Comparison of ENCODE assay signal across 18 cellular contexts in the genomic region with DNA sequence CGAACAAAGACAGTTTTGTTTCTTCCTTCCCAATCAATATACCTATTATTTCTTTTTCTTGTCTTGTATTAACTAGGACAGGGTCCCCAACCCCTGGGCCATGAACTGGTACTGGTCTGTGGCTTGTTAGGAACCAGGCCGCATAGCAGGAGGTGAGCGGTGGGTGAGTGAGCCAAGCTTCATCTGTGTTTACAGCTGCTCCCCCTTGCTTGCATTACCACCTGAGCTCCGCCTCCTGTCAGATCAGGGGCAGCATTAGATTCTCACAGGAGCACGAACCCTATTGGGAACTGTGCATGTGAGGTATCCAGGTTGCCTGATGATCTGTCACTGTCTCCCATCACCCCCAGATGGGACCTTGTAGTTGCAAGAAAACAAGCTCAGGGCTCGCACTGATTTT.
A peak's percentile ranks its signal among the peaks of the same experiment; 100 is the strongest.
DNase-seq lines count a peak whose midpoint lies in the region; ATAC-seq and TF ChIP-seq lines count a peak whose summit lies in the region.
"Had no signal": no experiment of that assay in that cellular context is flagged by ENCODE, and none has a peak within 500 bp of the region (broad histone marks: within the 10 kb centered on the region; RNA-seq: fewer than 3 reads in every experiment).

No MANE protein-coding gene starts in this region.

- H3K36me3 ChIP-seq in Loucy (ENCODE audit: insufficient read depth, low read length) = no peaks in the 10 kb centered on the region
- H3K36me3 ChIP-seq in mucosa of descending colon (ENCODE audit: low read depth) = no peaks in the 10 kb centered on the region
- H3K36me3 ChIP-seq: ascending aorta, BLaER1, gastroesophageal sphincter, sigmoid colon, thoracic aorta had no signal

- H3K9me3 ChIP-seq in Loucy (ENCODE audit: insufficient read depth, low read depth, low read length) = no peaks in the 10 kb centered on the region
- H3K9me3 ChIP-seq in mucosa of descending colon = no peaks in the 10 kb centered on the region
- H3K9me3 ChIP-seq: ascending aorta, BLaER1, gastroesophageal sphincter, sigmoid colon, thoracic aorta had no signal

- intact Hi-C loops in mucosa of descending colon (cut with DNase I, micrococcal nuclease) = no loop called here

- H3K4me1 ChIP-seq in Loucy (ENCODE audit: insufficient read depth, low read length, poor library complexity, severe bottlenecking) = peaks cover 52% of the 10 kb centered on the region
- H3K4me1 ChIP-seq in mucosa of descending colon (ENCODE audit: low read depth) = peaks cover 3% of the 10 kb centered on the region
- H3K4me1 ChIP-seq: ascending aorta had no signal

- peaks cover 71% of the 10 kb centered on the region for H3K79me2 ChIP-seq in Loucy (ENCODE audit: insufficient read depth, low read length)

- H2AFZ ChIP-seq in Loucy (ENCODE audit: low read length) = no peak overlapping the region

- no peak overlapping the region for H3K4me2 ChIP-seq in Loucy (ENCODE audit: low read depth, low read length, poor library complexity, severe bottlenecking)
- H3K4me2 ChIP-seq: BLaER1 had no signal

- no peaks in the 10 kb centered on the region for H4K20me1 ChIP-seq in Loucy (ENCODE audit: insufficient read depth, low read length, poor library complexity, severe bottlenecking)
- H4K20me1 ChIP-seq: BLaER1 had no signal

- H3K9me2 ChIP-seq in Loucy (replicated peaks; ENCODE audit: low read depth, low read length) = no peaks in the 10 kb centered on the region

- H3K4me1 Mint-ChIP-seq in stimulated activated naive B cell treated with anti-CD40 and anti-IgM and Interleukin-4, amounts not matched to agents 10 μg/mL and 1 μg/mL and 100 μg/mL, for 72 hours = peaks cover 24 to 46% of the 10 kb centered on the region in 2 donors

- H3K4me3 Mint-ChIP-seq in stimulated activated naive B cell treated with anti-CD40 and anti-IgM and Interleukin-4, amounts not matched to agents 10 μg/mL and 1 μg/mL and 100 μg/mL, for 72 hours = no peak overlapping the region
- H3K4me3 Mint-ChIP-seq: T-helper 1 cell treated with Interleukin-12 subunit alpha and Interleukin-12 subunit beta and Interleukin-4 antibody, amounts not matched to agents 30 μg/mL and 1 μg/mL, for 36 hours had no signal

- H3F3A ChIP-seq in Loucy (ENCODE audit: low read depth) = peaks cover 7% of the 10 kb centered on the region; the same call in 1 of the 2 replicates

- peaks cover 0 to 1% of the 10 kb centered on the region in 2 donors for H3K9me3 Mint-ChIP-seq in stimulated activated naive B cell treated with anti-CD40 and anti-IgM and Interleukin-4, amounts not matched to agents 10 μg/mL and 1 μg/mL and 100 μg/mL, for 72 hours
- H3K9me3 Mint-ChIP-seq: T-helper 1 cell treated with Interleukin-12 subunit alpha and Interleukin-12 subunit beta and Interleukin-4 antibody, amounts not matched to agents 30 μg/mL and 1 μg/mL, for 36 hours had no signal

- DNase-seq in NCI-H2171 treated with DMSO at 0.1 percent for 48 hours (lab: John Stamatoyannopoulos, UW) (peak; percentile 89), SK-N-DZ (ENCODE audit: low spot score) (peak; percentile 19), COLO829 (ENCODE audit: low spot score) (no peak), mucosa of descending colon (no peak)
- DNase-seq in stimulated activated naive B cell treated with anti-CD40 and anti-IgM and Interleukin-4, amounts not matched to agents 10 μg/mL and 1 μg/mL and 100 μg/mL, for 72 hours = no peak
- DNase-seq: activated CD4-positive, CD25-positive, alpha-beta regulatory T cell treated with anti-CD3 and anti-CD28 coated beads, Interleukin-2, amount 50 U/mL, for 72 hours; activated gamma-delta T cell treated with Interleukin-2 at 50 U/mL for 16 hours; DMS79; MM.1S; sigmoid colon; stimulated activated CD4-positive, alpha-beta T cell treated with anti-CD3 and anti-CD28 coated beads, Interleukin-2, amount 100 ng/mL, for 48 hours had no signal

- peak overlapping the region; percentile 5 for H3K9ac ChIP-seq in Loucy (ENCODE audit: low read depth, low read length, poor library complexity, severe bottlenecking)
- H3K9ac ChIP-seq: BLaER1 had no signal

- H3K4me3 ChIP-seq in Loucy (ENCODE audit: low read length, poor library complexity, severe bottlenecking) (no peak overlapping the region), mucosa of descending colon (no peak overlapping the region)
- H3K4me3 ChIP-seq: ascending aorta, BLaER1, gastroesophageal sphincter, sigmoid colon, thoracic aorta had no signal

- no peaks in the 10 kb centered on the region for H3K27me3 Mint-ChIP-seq in stimulated activated naive B cell treated with anti-CD40 and anti-IgM and Interleukin-4, amounts not matched to agents 10 μg/mL and 1 μg/mL and 100 μg/mL, for 72 hours

- no peaks in the 10 kb centered on the region for H3K27me3 ChIP-seq in Loucy (ENCODE audit: insufficient read depth, low read length, poor library complexity, severe bottlenecking)
- H3K27me3 ChIP-seq: ascending aorta, BLaER1, gastroesophageal sphincter, sigmoid colon had no signal

- H3K27ac Mint-ChIP-seq in stimulated activated naive B cell treated with anti-CD40 and anti-IgM and Interleukin-4, amounts not matched to agents 10 μg/mL and 1 μg/mL and 100 μg/mL, for 72 hours = peak overlapping the region; percentile 76
- H3K27ac Mint-ChIP-seq: T-helper 1 cell treated with Interleukin-12 subunit alpha and Interleukin-12 subunit beta and Interleukin-4 antibody, amounts not matched to agents 30 μg/mL and 1 μg/mL, for 36 hours had no signal

- TF ChIP-seq CTCF in Loucy (conservative IDR thresholded peaks at IDR 0.05; ENCODE audit: low read length) = peak; percentile 49
- no peak for TF ChIP-seq CTCF in mucosa of descending colon (IDR thresholded peaks at IDR 0.05)

- peaks cover 8 to 20% of the 10 kb centered on the region in 2 donors for H3K36me3 Mint-ChIP-seq in stimulated activated naive B cell treated with anti-CD40 and anti-IgM and Interleukin-4, amounts not matched to agents 10 μg/mL and 1 μg/mL and 100 μg/mL, for 72 hours

- ATAC-seq in stimulated activated naive B cell treated with anti-CD40 and anti-IgM and Interleukin-4, amounts not matched to agents 10 μg/mL and 1 μg/mL and 100 μg/mL, for 72 hours (replicated peaks) = no peak
- ATAC-seq in GM21528 (IDR thresholded peaks at IDR 0.05; ENCODE audit: low FRiP score, unreplicated experiment) = no peak
- no peak for ATAC-seq in mucosa of descending colon
- ATAC-seq: gastroesophageal sphincter had no signal

Comparison
In these comparisons a context has a peak if more than half of its experiments do, and no peak if none do; other contexts are left out.
1. DNase-seq: peak in NCI-H2171 treated with DMSO at 0.1 percent for 48 hours (single experiment) and SK-N-DZ (single experiment); none in stimulated activated naive B cell treated with anti-CD40 and anti-IgM and Interleukin-4, amounts not matched to agents 10 μg/mL and 1 μg/mL and 100 μg/mL, for 72 hours (single experiment), COLO829 (single experiment) and mucosa of descending colon (0 of 3).